13 cellular contexts compared by ENCODE assay signal in genomic region chr11:43367382-43368178, GRCh38. TPM values are rescaled to one million over a fixed set of nuclear protein-coding genes. Genes with fewer than 3 reads are reported as not detected.
A peak's percentile ranks its signal among the peaks of the same experiment; 100 is the strongest.
DNase-seq lines count a peak whose midpoint lies in the region; ATAC-seq, FAIRE-seq and TF ChIP-seq lines count a peak whose summit lies in the region.
"Had no signal": no experiment of that assay in that cellular context is flagged by ENCODE, and none has a peak within 500 bp of the region (broad histone marks: within the 10 kb centered on the region; RNA-seq: fewer than 3 reads in every experiment).

No MANE protein-coding gene starts in this region.

- TF ChIP-seq POLR2A in testis (IDR thresholded peaks at IDR 0.05) = no peak

- H3K4me1 ChIP-seq in testis (no peaks in the 10 kb centered on the region), small intestine (ENCODE audit: control insufficient read depth in 2 of 2, insufficient read depth in 1 of 2, low read depth in 1 of 2, low read length in 1 of 2) (peaks cover 0 to 10% of the 10 kb centered on the region in 2 donors)

- H3K27me3 ChIP-seq in testis (no peaks in the 10 kb centered on the region), small intestine (ENCODE audit: control insufficient read depth in 2 of 2, insufficient read depth in 2 of 2, low read length in 2 of 2) (no peaks in the 10 kb centered on the region)
- H3K27me3 ChIP-seq: heart right ventricle had no signal

- no peak overlapping the region for H3K27ac Mint-ChIP-seq in activated CD4-positive, alpha-beta T cell treated with anti-CD3 and anti-CD28 coated beads for 36 hours
- H3K27ac Mint-ChIP-seq in stimulated activated effector memory CD8-positive, alpha-beta T cell treated with anti-CD3 and anti-CD28 coated beads, Interleukin-12 subunit alpha, Interleukin-12 subunit beta, amount 100 ng/mL, for 72 hours = peak overlapping the region; percentile 52

- H3K4me1 Mint-ChIP-seq in activated CD4-positive, alpha-beta T cell treated with anti-CD3 and anti-CD28 coated beads for 36 hours = peaks cover 52% of the 10 kb centered on the region
- H3K4me1 Mint-ChIP-seq in stimulated activated effector memory CD8-positive, alpha-beta T cell treated with anti-CD3 and anti-CD28 coated beads, Interleukin-12 subunit alpha, Interleukin-12 subunit beta, amount 100 ng/mL, for 72 hours = peaks cover 41% of the 10 kb centered on the region

- intact Hi-C loops in activated CD4-positive, alpha-beta T cell treated with anti-CD3 and anti-CD28 coated beads for 36 hours (cut with DNase I, micrococcal nuclease) = no loop called here
- intact Hi-C loops in testis (cut with DNase I; ENCODE audit: low total_unique reads) = no loop called here

- 83% methylated on average over 7 of the region's 7 CpGs for WGBS in testis, 2 donors
- 52 to 62% (median 58%) methylated on average over 7 of the region's 7 CpGs for WGBS in small intestine, 3 donors

- no peak for TF ChIP-seq CTCF in testis (IDR thresholded peaks at IDR 0.05)

- H3K27ac ChIP-seq in epithelial cell of prostate (no peak overlapping the region), testis (no peak overlapping the region), small intestine (ENCODE audit: low read depth in 1 of 2, low read length in 1 of 2) (peak overlapping the region in 1 of 2 donors; percentile 30)
- H3K27ac ChIP-seq: coronary artery, heart right ventricle, PC-9 had no signal

- ATAC-seq in activated CD4-positive, alpha-beta T cell treated with anti-CD3 and anti-CD28 coated beads for 36 hours = peak; percentile 51
- ATAC-seq in HG03469 (IDR thresholded peaks at IDR 0.05; ENCODE audit: unreplicated experiment) = peak; percentile 30
- peak; percentile 64 for ATAC-seq in stimulated activated effector memory CD8-positive, alpha-beta T cell treated with anti-CD3 and anti-CD28 coated beads, Interleukin-12 subunit alpha, Interleukin-12 subunit beta, amount 100 ng/mL, for 72 hours
- ATAC-seq: heart right ventricle had no signal

- no peak overlapping the region for H3K4me3 Mint-ChIP-seq in activated CD4-positive, alpha-beta T cell treated with anti-CD3 and anti-CD28 coated beads for 36 hours
- H3K4me3 Mint-ChIP-seq in stimulated activated effector memory CD8-positive, alpha-beta T cell treated with anti-CD3 and anti-CD28 coated beads, Interleukin-12 subunit alpha, Interleukin-12 subunit beta, amount 100 ng/mL, for 72 hours = no peak overlapping the region

- no peak for FAIRE-seq in small intestine (lab: Jason Lieb, UNC)
- FAIRE-seq: A204.1 had no signal

- no peaks in the 10 kb centered on the region for H3K36me3 ChIP-seq in testis (ENCODE audit: low read depth, missing control alignments)
- H3K36me3 ChIP-seq in small intestine (ENCODE audit: control insufficient read depth in 2 of 2, insufficient read depth in 2 of 2, low read length in 2 of 2) = peaks cover 1 to 5% of the 10 kb centered on the region in 2 donors

- DNase-seq in activated CD4-positive, alpha-beta T cell treated with anti-CD3 and anti-CD28 coated beads for 36 hours = no peak
- DNase-seq in activated CD4-positive, alpha-beta T cell treated with anti-CD3 and anti-CD28 coated beads, Interleukin-2, amount 50 U/mL, for 48 hours = no peak
- DNase-seq in epithelial cell of prostate (ENCODE audit: low read depth, low spot score) (peak; percentile 29), testis (no peak), AG08396 (ENCODE audit: low spot score) (no peak), small intestine (no peak)
- no peak for DNase-seq in stimulated activated effector memory CD8-positive, alpha-beta T cell treated with anti-CD3 and anti-CD28 coated beads, Interleukin-12 subunit alpha, Interleukin-12 subunit beta, amount 100 ng/mL, for 72 hours (ENCODE audit: low spot score in 2 of 2)
- DNase-seq: heart right ventricle, NCI-H1436, PC-9 had no signal

- POLR2A ChIA-PET in activated CD4-positive, alpha-beta T cell treated with anti-CD3 and anti-CD28 coated beads for 36 hours (lab: Charles Lee) = interaction anchor here (1.1 to 1.3 kb wide), 2 partner anchors 9 to 55 kb away, joined by 3 to 6 read pairs; partner anchors contain the start of genes API5 and TTC17

- H3K27me3 Mint-ChIP-seq in activated CD4-positive, alpha-beta T cell treated with anti-CD3 and anti-CD28 coated beads for 36 hours = no peaks in the 10 kb centered on the region

- H3K9me3 Mint-ChIP-seq in activated CD4-positive, alpha-beta T cell treated with anti-CD3 and anti-CD28 coated beads for 36 hours (ENCODE audit: low read depth) = no peaks in the 10 kb centered on the region
- no peaks in the 10 kb centered on the region for H3K9me3 Mint-ChIP-seq in stimulated activated effector memory CD8-positive, alpha-beta T cell treated with anti-CD3 and anti-CD28 coated beads, Interleukin-12 subunit alpha, Interleukin-12 subunit beta, amount 100 ng/mL, for 72 hours

- no peaks in the 10 kb centered on the region for H3K9me3 ChIP-seq in testis
- H3K9me3 ChIP-seq in small intestine (ENCODE audit: control insufficient read depth, low read depth) = no peaks in the 10 kb centered on the region
- H3K9me3 ChIP-seq: heart right ventricle had no signal

- CTCF ChIA-PET in activated CD4-positive, alpha-beta T cell treated with anti-CD3 and anti-CD28 coated beads for 36 hours (lab: Charles Lee) = interaction anchor here (0.7 kb wide), 1 partner anchor 17 kb away, joined by 4 read pairs; no protein-coding TSS in a partner anchor

- H3K36me3 Mint-ChIP-seq in activated CD4-positive, alpha-beta T cell treated with anti-CD3 and anti-CD28 coated beads for 36 hours (ENCODE audit: low read depth) = peaks cover 28% of the 10 kb centered on the region
- H3K36me3 Mint-ChIP-seq in stimulated activated effector memory CD8-positive, alpha-beta T cell treated with anti-CD3 and anti-CD28 coated beads, Interleukin-12 subunit alpha, Interleukin-12 subunit beta, amount 100 ng/mL, for 72 hours = peaks cover 54% of the 10 kb centered on the region

- H3K4me3 ChIP-seq in testis = no peak overlapping the region
- no peak overlapping the region for H3K4me3 ChIP-seq in small intestine (ENCODE audit: low read depth in 1 of 2, low read length in 2 of 2)
- H3K4me3 ChIP-seq: coronary artery, heart right ventricle, PC-9 had no signal

RNA-seq across cellular contexts. Expression of gene TTC17, which starts 8.9 kb away (rescaled TPM):
- total RNA-seq in activated CD4-positive, alpha-beta T cell treated with anti-CD3 and anti-CD28 coated beads for 36 hours = 10 to 100 TPM; 50.0 to 57.9 TPM
- 100 to 1,000 TPM; 134 to 141 TPM for total RNA-seq in testis
- polyA plus RNA-seq in testis (ENCODE audit: insufficient read depth, low read depth, low replicate concordance) (74.9 TPM), small intestine (10 to 100 TPM; 22.2 to 44.5 (median 28.8) TPM)

RNA-seq across cellular contexts. Expression of gene API5, which starts 55.8 kb away (rescaled TPM):
- total RNA-seq in activated CD4-positive, alpha-beta T cell treated with anti-CD3 and anti-CD28 coated beads for 36 hours = 100 to 1,000 TPM; 133 to 163 TPM
- total RNA-seq in testis = 10 to 100 TPM; 73.6 to 74.9 TPM
- polyA plus RNA-seq in testis (ENCODE audit: insufficient read depth, low read depth, low replicate concordance) = 51.4 TPM
- 10 to 100 TPM; 43.8 to 50.6 (median 45.8) TPM for polyA plus RNA-seq in small intestine
